8 cellular contexts compared by ENCODE assay signal in genomic region chr1:241639040-241639652, GRCh38. TPM values are rescaled to one million over a fixed set of nuclear protein-coding genes. Genes with fewer than 3 reads are reported as not detected.
DNase-seq lines count a peak whose midpoint lies in the region; ATAC-seq and TF ChIP-seq lines count a peak whose summit lies in the region.

No MANE protein-coding gene starts in this region.

- peaks cover 8% of the 10 kb centered on the region for H3K36me3 ChIP-seq in adipocyte (ENCODE audit: control insufficient read depth, insufficient read depth, low read length, severe bottlenecking)
- H3K36me3 ChIP-seq in tibial artery = peaks cover 0 to 12% (median 4%) of the 10 kb centered on the region in 3 donors

- peak; percentile 44 for DNase-seq in NCI-H1092 treated with DMSO at 0.1 percent for 48 hours (lab: John Stamatoyannopoulos, UW)
- no peak for DNase-seq in NCI-H1092 (lab: John Stamatoyannopoulos, UW)
- no peak for DNase-seq in Jurkat, Clone E6-1 (ENCODE audit: low read depth, low spot score)
- DNase-seq in adipocyte (ENCODE audit: low read depth) = peak; percentile 35
- peak; percentile 51 for DNase-seq in kidney tubule cell (ENCODE audit: low spot score)
- DNase-seq in tibial artery = peak in 1 of 2 donors; percentile 26

- H3K4me3 ChIP-seq in Jurkat, Clone E6-1 (ENCODE audit: low read length) = peak overlapping the region; percentile 75
- H3K4me3 ChIP-seq in adipocyte (ENCODE audit: low read length) (peak overlapping the region; percentile 98), tibial artery (peak overlapping the region; percentile 90 to 95)

- ATAC-seq in HG03175 (IDR thresholded peaks at IDR 0.05; ENCODE audit: unreplicated experiment) (no peak), GM19351 (IDR thresholded peaks at IDR 0.05; ENCODE audit: unreplicated experiment) (no peak)

- H3K27me3 ChIP-seq in adipocyte (replicated peaks; ENCODE audit: control insufficient read depth, insufficient read depth, low read length) (no peaks in the 10 kb centered on the region), tibial artery (no peaks in the 10 kb centered on the region)

- H3K9ac ChIP-seq in adipocyte (ENCODE audit: low read length) = peak overlapping the region; percentile 81

- no peak for TF ChIP-seq CTCF in tibial artery (IDR thresholded peaks at IDR 0.05)

- peaks cover 20% of the 10 kb centered on the region for H3K4me1 ChIP-seq in adipocyte (ENCODE audit: control insufficient read depth, insufficient read depth, low read length)
- peaks cover 0 to 40% (median 18%) of the 10 kb centered on the region in 4 donors for H3K4me1 ChIP-seq in tibial artery

- peak overlapping the region; percentile 87 to 91 for H3K27ac ChIP-seq in tibial artery

- H3K9me3 ChIP-seq in adipocyte (ENCODE audit: control insufficient read depth, low read length) (no peaks in the 10 kb centered on the region), tibial artery (no peaks in the 10 kb centered on the region)

- intact Hi-C loops in tibial artery (cut with DNase I; ENCODE audit: low total_unique reads) = no loop called here

RNA-seq across cellular contexts. Expression of gene CHML, which starts 1.0 kb away (rescaled TPM):
- polyA plus RNA-seq in Jurkat, Clone E6-1 (2012; ENCODE audit: insufficient read depth, insufficient read length) = 12.9 TPM

RNA-seq across cellular contexts. Expression of gene OPN3, which starts 1.0 kb away (rescaled TPM):
- polyA plus RNA-seq in Jurkat, Clone E6-1 (2012; ENCODE audit: insufficient read depth, insufficient read length) = 20.7 TPM

RNA-seq across cellular contexts. Expression of gene WDR64, which starts 12.9 kb away (rescaled TPM):
- polyA plus RNA-seq in Jurkat, Clone E6-1 (2012; ENCODE audit: insufficient read depth, insufficient read length) = not detected

Comparison
In these comparisons a context has a peak if more than half of its experiments do, and no peak if none do; other contexts are left out.
1. DNase-seq: peak in NCI-H1092 treated with DMSO at 0.1 percent for 48 hours (single experiment), adipocyte (single experiment) and kidney tubule cell (single experiment); none in NCI-H1092 (single experiment) and Jurkat, Clone E6-1 (single experiment).
2. Peak in every context shown above with its lines, with median percentiles within 50 percentile points of each other: H3K4me3 ChIP-seq.